ENCODE assay signal across 8 cellular contexts in genomic region chr13:51583469-51583874, GRCh38. TPM values are rescaled to one million over a fixed set of nuclear protein-coding genes. Genes with fewer than 3 reads are reported as not detected.
A peak's percentile ranks its signal among the peaks of the same experiment; 100 is the strongest.
DNase-seq lines count a peak whose midpoint lies in the region; ATAC-seq and TF ChIP-seq lines count a peak whose summit lies in the region.

No MANE protein-coding gene starts in this region.

- H3K36me3 Mint-ChIP-seq in mesothelial cell of epicardium = no peaks in the 10 kb centered on the region

- H3K4me3 ChIP-seq in heart right ventricle = peak overlapping the region; percentile 19 to 94 (median 88)
- peak overlapping the region; percentile 80 to 86 (median 84) for H3K4me3 ChIP-seq in breast epithelium
- H3K4me3 ChIP-seq in aorta (ENCODE audit: low read length in 2 of 2) = no peak overlapping the region

- peak overlapping the region; percentile 84 for H3K4me3 Mint-ChIP-seq in mesothelial cell of epicardium

- H3K27ac Mint-ChIP-seq in mesothelial cell of epicardium = peak overlapping the region; percentile 90

- ATAC-seq in heart right ventricle (no peak), left ventricle myocardium superior (no peak), aorta (ENCODE audit: low FRiP score) (no peak)

- intact Hi-C loops in heart right ventricle (cut with DNase I) = loop anchor here in 9 of 10 donors (1.0 to 10.0 kb wide), 11 partner anchors 41 to 221 kb away; partner anchors contain the start of genes INTS6 (in 4 of the 9) and DHRS12 (in 3 of the 9)
- intact Hi-C loops in left ventricle myocardium superior (cut with micrococcal nuclease) = loop anchor here (10.0 kb wide), 1 partner anchor 129 kb away; the partner anchor contains the start of gene INTS6
- intact Hi-C loops in breast epithelium (cut with DNase I; ENCODE audit: low total_unique reads) = loop anchor here (10.0 kb wide), 1 partner anchor 129 kb away; the partner anchor contains the start of gene INTS6
- intact Hi-C loops in aorta (cut with DNase I) = loop anchor here (1.0 to 10.0 kb wide), 4 partner anchors 61 to 139 kb away; partner anchors contain the start of gene INTS6 (in 1 of the 2)

- H3K27ac ChIP-seq in heart right ventricle (peak overlapping the region; percentile 31 to 94 (median 88)), breast epithelium (peak overlapping the region; percentile 92 to 94), aorta (ENCODE audit: low read depth in 1 of 2, low read length in 2 of 2) (peak overlapping the region; percentile 49 to 76)

- no peak for TF ChIP-seq POLR2A in breast epithelium (IDR thresholded peaks at IDR 0.05)

- H3K4me1 ChIP-seq in heart right ventricle (peaks cover 0 to 40% (median 25%) of the 10 kb centered on the region in 9 donors), breast epithelium (no peaks in the 10 kb centered on the region), aorta (ENCODE audit: control insufficient read depth in 1 of 2, insufficient read depth in 2 of 2, low read length in 2 of 2) (peaks cover 0 to 2% of the 10 kb centered on the region in 2 donors)

- H3K9me3 ChIP-seq in heart right ventricle (no peaks in the 10 kb centered on the region), breast epithelium (no peaks in the 10 kb centered on the region), aorta (ENCODE audit: control insufficient read depth, low read length) (no peaks in the 10 kb centered on the region)

- WGBS in heart right ventricle, 2 donors = 18 to 21% methylated on average over 9 of the region's 9 CpGs
- WGBS in aorta, 2 donors = 27 to 28% methylated on average over 9 of the region's 9 CpGs

- peaks cover 4% of the 10 kb centered on the region for H3K9me3 Mint-ChIP-seq in mesothelial cell of epicardium

- H3K4me1 Mint-ChIP-seq in mesothelial cell of epicardium = peaks cover 12% of the 10 kb centered on the region

- H3K27me3 Mint-ChIP-seq in mesothelial cell of epicardium (ENCODE audit: low read depth) = peaks cover 7% of the 10 kb centered on the region

- no peak for TF ChIP-seq CTCF in heart right ventricle (IDR thresholded peaks at IDR 0.05)
- no peak for TF ChIP-seq CTCF in breast epithelium (IDR thresholded peaks at IDR 0.05)
- TF ChIP-seq CTCF in mesothelial cell of epicardium (IDR thresholded peaks at IDR 0.05; ENCODE audit: unreplicated experiment) = no peak

- DNase-seq in heart right ventricle (no peak), left ventricle myocardium superior (no peak), breast epithelium (ENCODE audit: low spot score in 2 of 2) (no peak), mesothelial cell of epicardium (ENCODE audit: low spot score in 2 of 2, unreplicated experiment in 2 of 2) (no peak), aorta (no peak), LoVo (ENCODE audit: low spot score) (no peak), EL (no peak)
- DNase-seq in activated CD4-positive, alpha-beta T cell treated with anti-CD3 and anti-CD28 coated beads for 1 hour = no peak

- no peaks in the 10 kb centered on the region for H3K36me3 ChIP-seq in heart right ventricle
- no peaks in the 10 kb centered on the region for H3K36me3 ChIP-seq in breast epithelium
- H3K36me3 ChIP-seq in aorta (ENCODE audit: control insufficient read depth in 1 of 2, insufficient read depth in 2 of 2, low read length in 1 of 2) = no peaks in the 10 kb centered on the region

- H3K27me3 ChIP-seq in heart right ventricle (no peaks in the 10 kb centered on the region), breast epithelium (no peaks in the 10 kb centered on the region), aorta (ENCODE audit: control insufficient read depth in 1 of 2, insufficient read depth in 2 of 2, low read length in 1 of 2) (no peaks in the 10 kb centered on the region)

RNA-seq across cellular contexts. Expression of gene WDFY2, which starts 0.8 kb away (rescaled TPM):
- total RNA-seq in heart right ventricle (1 to 10 TPM; 4.7 to 7.5 (median 6.2) TPM), left ventricle myocardium superior (4.9 TPM), breast epithelium (10 to 100 TPM; 21.0 to 27.7 (median 21.4) TPM), mesothelial cell of epicardium (12.1 to 12.4 TPM (median 12.1 TPM) in 3 replicates), aorta (10 to 100 TPM; 15.3 to 24.4 TPM)
- polyA plus RNA-seq in heart right ventricle (1 to 10 TPM; 2.4 to 2.6 TPM), aorta (1 to 10 TPM; 2.5 to 7.2 TPM)

Comparison
In these comparisons a context has a peak if more than half of its experiments do, and no peak if none do; other contexts are left out.
1. H3K4me3 ChIP-seq: peak in heart right ventricle (10 of 10) and breast epithelium (3 of 3); none in aorta (0 of 2).
2. Peak in every context shown above with its lines, with median percentiles within 50 percentile points of each other: H3K27ac ChIP-seq.